ENCODE assay signal across 24 cellular contexts in the genomic region with DNA sequence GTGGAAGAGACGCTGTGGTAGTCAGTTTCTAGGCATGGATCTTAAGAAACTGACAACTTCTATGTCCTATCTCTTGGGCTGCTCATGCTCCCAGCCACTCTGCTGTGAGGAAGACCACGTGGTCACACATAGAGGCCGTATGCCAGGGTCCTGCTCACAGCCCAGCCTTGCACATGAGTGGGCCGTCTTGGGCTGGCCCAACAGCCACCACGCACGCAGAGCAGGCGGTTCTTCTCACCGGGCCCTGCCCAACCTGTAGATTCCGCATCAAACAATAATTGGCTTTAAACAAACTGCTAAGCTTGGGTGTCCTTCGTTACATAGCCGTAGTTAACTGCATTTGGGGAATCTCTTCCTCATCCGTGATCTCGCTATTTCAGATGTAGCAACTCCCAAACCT. TPM values are rescaled to one million over a fixed set of nuclear protein-coding genes. Genes with fewer than 3 reads are reported as not detected.
DNase-seq lines count a peak whose midpoint lies in the region; ATAC-seq and TF ChIP-seq lines count a peak whose summit lies in the region.
"Had no signal": no experiment of that assay in that cellular context is flagged by ENCODE, and none has a peak within 500 bp of the region (broad histone marks: within the 10 kb centered on the region; RNA-seq: fewer than 3 reads in every experiment).

No MANE protein-coding gene starts in this region.

- H3K4me3 ChIP-seq in gastrocnemius medialis, result no peak overlapping the region
- H3K4me3 ChIP-seq: BLaER1, SK-N-MC had no signal

- no peaks in the 10 kb centered on the region for H3K9me3 ChIP-seq in gastrocnemius medialis
- H3K9me3 ChIP-seq: BLaER1 had no signal

- TF ChIP-seq POLR2A in gastrocnemius medialis (IDR thresholded peaks at IDR 0.05), result no peak

- peaks cover 33 to 36% of the 10 kb centered on the region in 2 donors for H3K4me1 ChIP-seq in gastrocnemius medialis

- no peak for TF ChIP-seq CTCF in gastrocnemius medialis (IDR thresholded peaks at IDR 0.05 in 4 of 5, conservative IDR thresholded peaks at IDR 0.05 in 1 of 5)

- peak overlapping the region; percentile 27 to 76 (median 69) for H3K27ac ChIP-seq in gastrocnemius medialis
- H3K27ac ChIP-seq: 22Rv1, BLaER1, KMS-11, SK-N-MC had no signal

- no peaks in the 10 kb centered on the region for H3K27me3 ChIP-seq in gastrocnemius medialis
- H3K27me3 ChIP-seq: BLaER1 had no signal

- intact Hi-C loops in gastrocnemius medialis (cut with DNase I; ENCODE audit: low total_unique reads), result no loop called here

- in situ Hi-C loops in G401 (cut with HindIII; ENCODE audit: low sequenced_read_pairs), result no loop called here
- in situ Hi-C loops in gastrocnemius medialis (cut with MboI; ENCODE audit: low sequenced_read_pairs in 4 of 4), result no loop called here

- ATAC-seq in gastrocnemius medialis (no peak), SK-N-SH treated with all-trans-retinoic acid at 6 μM for 48 hours (no peak)

- no peaks in the 10 kb centered on the region for H3K36me3 ChIP-seq in gastrocnemius medialis
- H3K36me3 ChIP-seq: BLaER1 had no signal

- DNase-seq in NCI-H82 (lab: John Stamatoyannopoulos, UW) (peak; percentile 18), NCI-H82 treated with DMSO at 0.1 percent for 48 hours (lab: John Stamatoyannopoulos, UW; ENCODE audit: unreplicated experiment) (no peak), G401 (ENCODE audit: low spot score) (peak; percentile 58), cerebellum (ENCODE audit: low spot score) (peak; percentile 53), gastrocnemius medialis (no peak), COR-L47 (lab: John Stamatoyannopoulos, UW) (no peak)
- DNase-seq in effector CD8-positive, alpha-beta T cell (lab: John Stamatoyannopoulos, UW), result no peak
- DNase-seq: ACHN; CD4-positive, alpha-beta T cell; DMS153; IMR-90; NCI-H1105 treated with DMSO at 0.1 percent for 48 hours; NCI-H2081; NCI-H2171; NCI-H345; NCI-H524; NCI-H774; OCI-M1; SHP77 treated with DMSO at 0.1 percent for 48 hours had no signal

TF ChIP-seq in SK-N-SH treated with all-trans-retinoic acid at 6 μM for 48 hours, 23 proteins besides CTCF, POLR2A, EP300 and RAD21:
- TF ChIP-seq SNAI2 (CRISPR knock-in tag; IDR thresholded peaks at IDR 0.05), result no peak
- TF ChIP-seq ARNTL (CRISPR knock-in tag; IDR thresholded peaks at IDR 0.05; ENCODE audit: borderline replicate concordance, low read depth), result no peak
- no peak for TF ChIP-seq ZFP3 (CRISPR knock-in tag; IDR thresholded peaks at IDR 0.05)
- TF ChIP-seq CSDC2 (CRISPR knock-in tag; IDR thresholded peaks at IDR 0.05), result no peak
- TF ChIP-seq CSRNP3 (CRISPR knock-in tag; IDR thresholded peaks at IDR 0.05), result no peak
- no peak for TF ChIP-seq RARB (CRISPR knock-in tag; IDR thresholded peaks at IDR 0.05)
- no peak for TF ChIP-seq ZNF565 (CRISPR knock-in tag; conservative IDR thresholded peaks at IDR 0.05; ENCODE audit: low read depth)
- no peak for TF ChIP-seq ESRRG (CRISPR knock-in tag; IDR thresholded peaks at IDR 0.05)
- no peak for TF ChIP-seq PATZ1 (CRISPR knock-in tag; IDR thresholded peaks at IDR 0.05; ENCODE audit: borderline replicate concordance)
- TF ChIP-seq ZFP30 (CRISPR knock-in tag; IDR thresholded peaks at IDR 0.05), result no peak
- no peak for TF ChIP-seq PPARA (CRISPR knock-in tag; IDR thresholded peaks at IDR 0.05; ENCODE audit: borderline replicate concordance)
- TF ChIP-seq, protein P1, sequence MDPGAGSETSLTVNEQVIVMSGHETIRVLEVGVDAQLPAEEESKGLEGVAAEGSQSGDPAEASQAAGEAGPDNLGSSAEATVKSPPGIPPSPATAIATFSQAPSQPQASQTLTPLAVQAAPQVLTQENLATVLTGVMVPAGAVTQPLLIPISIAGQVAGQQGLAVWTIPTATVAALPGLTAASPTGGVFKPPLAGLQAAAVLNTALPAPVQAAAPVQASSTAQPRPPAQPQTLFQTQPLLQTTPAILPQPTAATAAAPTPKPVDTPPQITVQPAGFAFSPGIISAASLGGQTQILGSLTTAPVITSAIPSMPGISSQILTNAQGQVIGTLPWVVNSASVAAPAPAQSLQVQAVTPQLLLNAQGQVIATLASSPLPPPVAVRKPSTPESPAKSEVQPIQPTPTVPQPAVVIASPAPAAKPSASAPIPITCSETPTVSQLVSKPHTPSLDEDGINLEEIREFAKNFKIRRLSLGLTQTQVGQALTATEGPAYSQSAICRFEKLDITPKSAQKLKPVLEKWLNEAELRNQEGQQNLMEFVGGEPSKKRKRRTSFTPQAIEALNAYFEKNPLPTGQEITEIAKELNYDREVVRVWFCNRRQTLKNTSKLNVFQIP (CRISPR knock-in tag; IDR thresholded peaks at IDR 0.05; ENCODE audit: borderline replicate concordance, low read depth), result no peak
- no peak for TF ChIP-seq GLIS3 (CRISPR knock-in tag; IDR thresholded peaks at IDR 0.05)
- no peak for TF ChIP-seq ZC3H10 (CRISPR knock-in tag; IDR thresholded peaks at IDR 0.05)
- TF ChIP-seq TCF4 (CRISPR knock-in tag; IDR thresholded peaks at IDR 0.05; ENCODE audit: borderline replicate concordance), result no peak
- TF ChIP-seq, protein P2, sequence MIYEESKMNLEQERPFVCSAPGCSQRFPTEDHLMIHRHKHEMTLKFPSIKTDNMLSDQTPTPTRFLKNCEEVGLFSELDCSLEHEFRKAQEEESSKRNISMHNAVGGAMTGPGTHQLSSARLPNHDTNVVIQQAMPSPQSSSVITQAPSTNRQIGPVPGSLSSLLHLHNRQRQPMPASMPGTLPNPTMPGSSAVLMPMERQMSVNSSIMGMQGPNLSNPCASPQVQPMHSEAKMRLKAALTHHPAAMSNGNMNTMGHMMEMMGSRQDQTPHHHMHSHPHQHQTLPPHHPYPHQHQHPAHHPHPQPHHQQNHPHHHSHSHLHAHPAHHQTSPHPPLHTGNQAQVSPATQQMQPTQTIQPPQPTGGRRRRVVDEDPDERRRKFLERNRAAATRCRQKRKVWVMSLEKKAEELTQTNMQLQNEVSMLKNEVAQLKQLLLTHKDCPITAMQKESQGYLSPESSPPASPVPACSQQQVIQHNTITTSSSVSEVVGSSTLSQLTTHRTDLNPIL (CRISPR knock-in tag; IDR thresholded peaks at IDR 0.05; ENCODE audit: low read depth), result no peak
- TF ChIP-seq ZNF70 (CRISPR knock-in tag; IDR thresholded peaks at IDR 0.05), result no peak
- no peak for TF ChIP-seq OSR1 (CRISPR knock-in tag; IDR thresholded peaks at IDR 0.05)
- TF ChIP-seq ZNF8 (CRISPR knock-in tag; IDR thresholded peaks at IDR 0.05), result no peak
- no peak for TF ChIP-seq TSHZ2 (CRISPR knock-in tag; IDR thresholded peaks at IDR 0.05)

RNA-seq across cellular contexts. Expression of gene SLC41A3, which starts 26.0 kb away (rescaled TPM):
- total RNA-seq in G401 (2014; rRNA removed; shearing (Covaris generic)), result 28.9 and 42.9 TPM in 2 replicates
- 46.5 TPM for total RNA-seq in cerebellum
- 10 to 100 TPM; 43.1 to 76.2 (median 56.7) TPM for total RNA-seq in gastrocnemius medialis

Comparison
In these comparisons a context has a peak if more than half of its experiments do, and no peak if none do; other contexts are left out.
1. DNase-seq: peak in NCI-H82 (single experiment), G401 (single experiment) and cerebellum (single experiment); none in NCI-H82 treated with DMSO at 0.1 percent for 48 hours (single experiment), gastrocnemius medialis (0 of 2), effector CD8-positive, alpha-beta T cell (single experiment) and COR-L47 (single experiment).